8 cellular contexts compared by ENCODE assay signal in the genomic region with DNA sequence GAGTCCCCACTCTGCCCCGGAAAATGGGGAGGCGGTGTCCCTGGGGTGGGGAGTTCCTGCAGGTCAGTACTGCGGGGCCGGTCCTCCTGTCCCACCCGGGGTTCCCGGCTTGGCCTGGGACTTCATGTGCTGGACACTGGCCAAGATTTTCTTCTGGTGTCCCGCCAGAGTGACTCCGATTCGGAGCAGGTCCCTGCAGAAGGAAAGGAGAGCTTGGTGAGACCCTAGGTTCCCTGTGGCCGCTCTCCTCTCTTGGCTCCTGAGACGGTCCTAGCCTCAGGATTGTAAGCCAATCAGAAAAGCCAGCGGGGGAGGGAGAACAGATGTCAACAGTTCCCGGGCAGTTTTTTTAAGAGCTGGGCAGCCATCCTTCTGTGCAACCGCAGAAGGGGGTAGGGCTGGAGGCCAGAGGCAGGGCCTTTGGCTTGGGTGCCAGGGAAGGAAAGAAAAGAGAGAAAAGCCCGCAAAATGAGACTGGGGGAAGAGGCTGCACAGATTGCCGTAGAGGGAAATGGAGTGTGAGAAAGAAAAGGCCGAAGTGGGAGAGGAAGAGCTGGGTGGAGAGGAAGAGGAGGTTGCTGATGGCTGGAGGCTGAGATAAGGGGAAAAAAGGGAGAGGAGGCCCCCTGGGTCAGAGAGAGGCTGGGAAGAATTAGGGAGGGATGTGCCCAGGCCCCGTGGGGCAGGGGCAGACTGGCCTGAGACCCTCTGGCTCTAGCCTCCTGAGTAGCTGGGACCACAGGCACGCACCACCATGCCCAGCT. TPM values are rescaled to one million over a fixed set of nuclear protein-coding genes. Genes with fewer than 3 reads are reported as not detected.
A peak's percentile ranks its signal among the peaks of the same experiment; 100 is the strongest.
DNase-seq lines count a peak whose midpoint lies in the region; ATAC-seq and TF ChIP-seq lines count a peak whose summit lies in the region.

No MANE protein-coding gene starts in this region.

- peak; percentile 90 for ATAC-seq in HG03139 (IDR thresholded peaks at IDR 0.05; ENCODE audit: unreplicated experiment)
- peak; percentile 92 for ATAC-seq in Right ventricle myocardium superior (ENCODE audit: poor library complexity)

- peaks cover 6% of the 10 kb centered on the region for H3K4me1 Mint-ChIP-seq in activated T-helper 2 cell treated with anti-CD3 and anti-CD28 coated beads, Interferon-gamma antibody, Interleukin-2, Interleukin-4, amounts not matched to agents 10 μg/mL and 5 μg/mL and 100 μg/mL, durations not matched to agents 14 hours and 24 hours and 36 hours (ENCODE audit: low read depth)

- intact Hi-C loops in activated T-helper 2 cell treated with anti-CD3 and anti-CD28 coated beads, Interferon-gamma antibody, Interleukin-2, Interleukin-4, amounts not matched to agents 10 μg/mL and 5 μg/mL and 100 μg/mL, durations not matched to agents 14 hours and 24 hours and 36 hours (cut with micrococcal nuclease), result no loop called here
- intact Hi-C loops in Right ventricle myocardium superior (cut with DNase I) (loop anchor here (10.0 kb wide), 1 partner anchor 251 kb away; no protein-coding TSS in a partner anchor), posterior cingulate gyrus (cut with DNase I) (no loop called here)

- no peak overlapping the region for H3K27ac Mint-ChIP-seq in activated T-helper 2 cell treated with anti-CD3 and anti-CD28 coated beads, Interferon-gamma antibody, Interleukin-2, Interleukin-4, amounts not matched to agents 10 μg/mL and 5 μg/mL and 100 μg/mL, durations not matched to agents 14 hours and 24 hours and 36 hours

- peak; percentile 80 for DNase-seq in DMS153 treated with DMSO at 0.1 percent for 48 hours (lab: John Stamatoyannopoulos, UW; ENCODE audit: unreplicated experiment)
- peak; percentile 86 for DNase-seq in NCI-H226
- peak; percentile 60 for DNase-seq in activated T-helper 2 cell treated with anti-CD3 and anti-CD28 coated beads, Interferon-gamma antibody, Interleukin-2, Interleukin-4, amounts not matched to agents 10 μg/mL and 5 μg/mL and 100 μg/mL, durations not matched to agents 14 hours and 24 hours and 36 hours (ENCODE audit: low spot score)
- peak; percentile 76 for DNase-seq in Right ventricle myocardium superior
- DNase-seq in posterior cingulate gyrus, result peak; percentile 28 to 93 (median 68)
- DNase-seq in glomerular visceral epithelial cell (ENCODE audit: extremely low spot score), result no peak

- TF ChIP-seq POLR2A in GM19193 (IDR thresholded peaks at IDR 0.05; ENCODE audit: extremely low read depth, insufficient read depth, insufficient read length), result peak; percentile 65

- H3K36me3 Mint-ChIP-seq in activated T-helper 2 cell treated with anti-CD3 and anti-CD28 coated beads, Interferon-gamma antibody, Interleukin-2, Interleukin-4, amounts not matched to agents 10 μg/mL and 5 μg/mL and 100 μg/mL, durations not matched to agents 14 hours and 24 hours and 36 hours (ENCODE audit: low read depth), result no peaks in the 10 kb centered on the region

- H3K9me3 Mint-ChIP-seq in activated T-helper 2 cell treated with anti-CD3 and anti-CD28 coated beads, Interferon-gamma antibody, Interleukin-2, Interleukin-4, amounts not matched to agents 10 μg/mL and 5 μg/mL and 100 μg/mL, durations not matched to agents 14 hours and 24 hours and 36 hours, result no peaks in the 10 kb centered on the region

- no peak overlapping the region for H3K4me3 Mint-ChIP-seq in activated T-helper 2 cell treated with anti-CD3 and anti-CD28 coated beads, Interferon-gamma antibody, Interleukin-2, Interleukin-4, amounts not matched to agents 10 μg/mL and 5 μg/mL and 100 μg/mL, durations not matched to agents 14 hours and 24 hours and 36 hours (ENCODE audit: low read depth)

- no peaks in the 10 kb centered on the region for H3K27me3 Mint-ChIP-seq in activated T-helper 2 cell treated with anti-CD3 and anti-CD28 coated beads, Interferon-gamma antibody, Interleukin-2, Interleukin-4, amounts not matched to agents 10 μg/mL and 5 μg/mL and 100 μg/mL, durations not matched to agents 14 hours and 24 hours and 36 hours (ENCODE audit: low read depth)

RNA-seq across cellular contexts. Expression of gene EPHB4, which starts 23.7 kb away (rescaled TPM):
- 2.1 and 2.4 TPM in 2 replicates for total RNA-seq in activated T-helper 2 cell treated with anti-CD3 and anti-CD28 coated beads, Interferon-gamma antibody, Interleukin-2, Interleukin-4, amounts not matched to agents 10 μg/mL and 5 μg/mL and 100 μg/mL, durations not matched to agents 14 hours and 24 hours and 36 hours
- total RNA-seq in Right ventricle myocardium superior, result 22.1 TPM

RNA-seq across cellular contexts. Expression of gene SLC12A9, which starts 48.9 kb away (rescaled TPM):
- total RNA-seq in activated T-helper 2 cell treated with anti-CD3 and anti-CD28 coated beads, Interferon-gamma antibody, Interleukin-2, Interleukin-4, amounts not matched to agents 10 μg/mL and 5 μg/mL and 100 μg/mL, durations not matched to agents 14 hours and 24 hours and 36 hours, result 27.3 and 31.6 TPM in 2 replicates
- total RNA-seq in Right ventricle myocardium superior, result 10.2 TPM
